ENCODE assay signal across 18 cellular contexts in the genomic region with DNA sequence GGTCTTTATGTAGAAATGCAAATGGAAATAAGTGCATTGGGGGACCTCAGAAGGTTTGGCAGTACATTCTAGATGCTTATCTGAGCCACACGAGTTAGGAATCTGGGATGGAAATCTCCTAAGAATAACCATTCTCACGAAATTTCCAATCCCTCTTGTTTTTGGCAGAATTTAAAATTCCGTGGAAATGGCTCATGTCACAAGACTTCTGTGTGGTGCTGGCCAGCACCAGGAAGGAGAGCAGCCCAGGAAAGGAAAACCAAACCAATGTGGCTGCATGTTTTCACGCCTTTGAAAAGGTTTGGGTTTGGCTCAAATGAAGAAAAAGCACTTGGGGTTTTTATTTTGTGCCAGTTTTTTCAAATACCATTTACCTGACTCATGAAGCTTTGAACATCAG.
DNase-seq lines count a peak whose midpoint lies in the region; ATAC-seq, FAIRE-seq and TF ChIP-seq lines count a peak whose summit lies in the region.
"Had no signal": no experiment of that assay in that cellular context is flagged by ENCODE, and none has a peak within 500 bp of the region (broad histone marks: within the 10 kb centered on the region; RNA-seq: fewer than 3 reads in every experiment).

No MANE protein-coding gene starts in this region.

- BruUV-seq in MCF 10A (replicated peaks; lab: Mats Ljungman, UMichigan) = no TSS peak

- no peaks in the 10 kb centered on the region for H3K27me3 ChIP-seq in keratinocyte (ENCODE audit: control insufficient read depth, extremely low read depth, insufficient read depth, low read length)
- no peaks in the 10 kb centered on the region for H3K27me3 ChIP-seq in heart left ventricle
- H3K27me3 ChIP-seq in neural progenitor cell = no peaks in the 10 kb centered on the region
- H3K27me3 ChIP-seq: ovary, Peyer's patch had no signal

- peaks cover 7% of the 10 kb centered on the region for H3K9me3 Mint-ChIP-seq in MCF 10A (ENCODE audit: unreplicated experiment)
- H3K9me3 Mint-ChIP-seq in nephron progenitor cell = no peaks in the 10 kb centered on the region
- H3K9me3 Mint-ChIP-seq in neural progenitor cell = no peaks in the 10 kb centered on the region
- H3K9me3 Mint-ChIP-seq: activated T-cell treated with anti-CD3 and anti-CD28 coated beads, Interleukin-2, amount 50 U/mL, for 24 hours had no signal

- H3K27me3 Mint-ChIP-seq in MCF 10A (ENCODE audit: insufficient read depth, unreplicated experiment) = no peaks in the 10 kb centered on the region
- peaks cover 3% of the 10 kb centered on the region for H3K27me3 Mint-ChIP-seq in nephron progenitor cell (ENCODE audit: low read depth, poor library complexity)
- no peaks in the 10 kb centered on the region for H3K27me3 Mint-ChIP-seq in neural progenitor cell (ENCODE audit: insufficient read depth, low read depth)
- H3K27me3 Mint-ChIP-seq: activated T-cell treated with anti-CD3 and anti-CD28 coated beads, Interleukin-2, amount 50 U/mL, for 24 hours had no signal

- ATAC-seq in heart left ventricle = no peak

- H3K4me2 ChIP-seq in keratinocyte (ENCODE audit: control insufficient read depth, extremely low read depth, insufficient read depth, low read depth, low read length) (peak overlapping the region; percentile 50), neural progenitor cell (no peak overlapping the region)

- H3K27ac Mint-ChIP-seq in MCF 10A (ENCODE audit: low read depth, unreplicated experiment) (peak overlapping the region; percentile 87), nephron progenitor cell (no peak overlapping the region), neural progenitor cell (no peak overlapping the region)
- H3K27ac Mint-ChIP-seq: activated T-cell treated with anti-CD3 and anti-CD28 coated beads, Interleukin-2, amount 50 U/mL, for 24 hours had no signal

- WGBS in heart left ventricle, 4 donors = 62 to 69% (median 64%) methylated on average over 4 of the region's 4 CpGs

- H3F3A ChIP-seq in neural progenitor cell (ENCODE audit: low read depth) = no peaks in the 10 kb centered on the region

- H4K20me1 ChIP-seq in keratinocyte (ENCODE audit: control insufficient read depth, extremely low read depth, insufficient read depth, low read length) = no peaks in the 10 kb centered on the region
- H4K20me1 ChIP-seq in neural progenitor cell (ENCODE audit: low read depth) = no peaks in the 10 kb centered on the region

- intact Hi-C loops in MCF 10A (cut with micrococcal nuclease) (no loop called here), heart left ventricle (cut with DNase I) (no loop called here)

- H2AFZ ChIP-seq in keratinocyte (ENCODE audit: control insufficient read depth, low read length) (no peak overlapping the region), neural progenitor cell (replicated peaks) (no peak overlapping the region)

- DNase-seq in AG09309 (ENCODE audit: low read depth) = peak; percentile 96
- peak; percentile 83 for DNase-seq in LHCN-M2 (ENCODE audit: low read depth)
- DNase-seq in MCF 10A (ENCODE audit: unreplicated experiment) = peak; percentile 80
- DNase-seq in keratinocyte (ENCODE audit: low read depth, low spot score) = no peak
- DNase-seq in germinal center (ENCODE audit: low spot score) = no peak
- no peak for DNase-seq in heart left ventricle
- DNase-seq in nephron progenitor cell = no peak
- DNase-seq in neural progenitor cell (ENCODE audit: low spot score) = no peak
- DNase-seq: activated CD4-positive, CD25-positive, alpha-beta regulatory T cell treated with anti-CD3 and anti-CD28 coated beads, Interleukin-2, amount 50 U/mL, for 72 hours; activated T-cell treated with anti-CD3 and anti-CD28 coated beads, Interleukin-2, amount 50 U/mL, for 24 hours; dermis blood vessel endothelial cell; NCI-H1048; NCI-H446 treated with DMSO at 0.1 percent for 48 hours; ovary; Peyer's patch; stimulated activated CD4-positive, alpha-beta T cell treated with anti-CD3 and anti-CD28 coated beads, Interleukin-12 subunit alpha, Interleukin-12 subunit beta, amount 100 ng/mL, for 4 hours; T-helper 1 cell had no signal

- H3K9me3 ChIP-seq in keratinocyte (ENCODE audit: control insufficient read depth, low read depth, low read length) = no peaks in the 10 kb centered on the region
- no peaks in the 10 kb centered on the region for H3K9me3 ChIP-seq in heart left ventricle
- no peaks in the 10 kb centered on the region for H3K9me3 ChIP-seq in neural progenitor cell (ENCODE audit: low read depth)
- H3K9me3 ChIP-seq: ovary, Peyer's patch had no signal

- H3K9me1 ChIP-seq in keratinocyte (ENCODE audit: control insufficient read depth, extremely low read depth, insufficient read depth, low read length) = no peaks in the 10 kb centered on the region

- H3K36me3 ChIP-seq in keratinocyte (ENCODE audit: control insufficient read depth in 2 of 2, extremely low read depth in 1 of 2, insufficient read depth in 2 of 2, low read length in 2 of 2) (no peaks in the 10 kb centered on the region), heart left ventricle (no peaks in the 10 kb centered on the region), neural progenitor cell (no peaks in the 10 kb centered on the region)
- H3K36me3 ChIP-seq: ovary, Peyer's patch had no signal

- H3K4me1 Mint-ChIP-seq in MCF 10A (ENCODE audit: insufficient read depth, unreplicated experiment) = peaks cover 46% of the 10 kb centered on the region
- H3K4me1 Mint-ChIP-seq in nephron progenitor cell = no peaks in the 10 kb centered on the region
- H3K4me1 Mint-ChIP-seq in neural progenitor cell = no peaks in the 10 kb centered on the region

- TF ChIP-seq CTCF in AG09309 (IDR thresholded peaks at IDR 0.05; ENCODE audit: control insufficient read depth, insufficient read depth, low read depth, low read length, missing control alignments) = no peak
- no peak for TF ChIP-seq CTCF in MCF 10A (IDR thresholded peaks at IDR 0.05; ENCODE audit: unreplicated experiment)
- no peak for TF ChIP-seq CTCF in keratinocyte (optimal IDR thresholded peaks at IDR 0.05 in 1 of 3, IDR thresholded peaks at IDR 0.05 in 1 of 3, conservative IDR thresholded peaks at IDR 0.05 in 1 of 3; ENCODE audit: extremely low read depth in 1 of 3, insufficient read depth in 2 of 3, low read length in 3 of 3)
- no peak for TF ChIP-seq CTCF in heart left ventricle (IDR thresholded peaks at IDR 0.05)
- TF ChIP-seq CTCF in nephron progenitor cell (IDR thresholded peaks at IDR 0.05) = no peak
- no peak for TF ChIP-seq CTCF in neural progenitor cell (IDR thresholded peaks at IDR 0.05)

- H3K4me3 Mint-ChIP-seq in MCF 10A (ENCODE audit: unreplicated experiment) (peak overlapping the region; percentile 25), nephron progenitor cell (no peak overlapping the region), neural progenitor cell (no peak overlapping the region)
- H3K4me3 Mint-ChIP-seq: activated T-cell treated with anti-CD3 and anti-CD28 coated beads, Interleukin-2, amount 50 U/mL, for 24 hours had no signal

- H3K9ac ChIP-seq in keratinocyte (ENCODE audit: control insufficient read depth, extremely low read depth, insufficient read depth, low read length) = no peak overlapping the region
- H3K9ac ChIP-seq in neural progenitor cell = no peak overlapping the region

- H3K79me2 ChIP-seq in keratinocyte (ENCODE audit: control insufficient read depth, insufficient read depth, low read length) (no peaks in the 10 kb centered on the region), neural progenitor cell (ENCODE audit: low read depth) (no peaks in the 10 kb centered on the region)

- POLR2A ChIA-PET in MCF 10A (lab: Yijun Ruan, JAX) = interaction anchor here (0.9 to 5.4 kb wide), 8 partner anchors 8 to 132 kb away, joined by 4 to 59 read pairs (median 5); no protein-coding TSS in a partner anchor

- H3K36me3 Mint-ChIP-seq in MCF 10A (ENCODE audit: insufficient read depth, unreplicated experiment) (no peaks in the 10 kb centered on the region), nephron progenitor cell (ENCODE audit: low read depth) (no peaks in the 10 kb centered on the region), neural progenitor cell (no peaks in the 10 kb centered on the region)

- peak; percentile 72 for FAIRE-seq in keratinocyte (lab: Jason Lieb, UNC)
- FAIRE-seq: frontal cortex had no signal

- dilution Hi-C loops in keratinocyte (cut with MboI; ENCODE audit: extremely low pct_ligation_motif_present, low sequenced_read_pairs) = no loop called here

- no peak for TF ChIP-seq POLR2A in heart left ventricle (IDR thresholded peaks at IDR 0.05)

- H3K4me3 ChIP-seq in AG09309 (ENCODE audit: control insufficient read depth, low read depth, low read length) (no peak overlapping the region), keratinocyte (ENCODE audit: control insufficient read depth in 2 of 3, extremely low read depth in 1 of 3, insufficient read depth in 2 of 3, low read depth in 1 of 3, low read length in 3 of 3) (no peak overlapping the region), heart left ventricle (no peak overlapping the region), neural progenitor cell (no peak overlapping the region)
- H3K4me3 ChIP-seq: ovary, Peyer's patch had no signal

- H3K4me1 ChIP-seq in keratinocyte (ENCODE audit: control insufficient read depth, extremely low read depth, insufficient read depth, low read length) (peaks cover 31% of the 10 kb centered on the region), heart left ventricle (peaks cover 0 to 4% (median 0%) of the 10 kb centered on the region in 12 donors), neural progenitor cell (no peaks in the 10 kb centered on the region)
- H3K4me1 ChIP-seq: Peyer's patch had no signal

- H3K27ac ChIP-seq in keratinocyte (ENCODE audit: control insufficient read depth, insufficient read depth, low read length) (peak overlapping the region; percentile 33), heart left ventricle (no peak overlapping the region), neural progenitor cell (no peak overlapping the region)
- H3K27ac ChIP-seq: ovary, Peyer's patch had no signal

- CTCF ChIA-PET in MCF 10A (lab: Yijun Ruan, JAX) = interaction anchor here (1.3 kb wide), 1 partner anchor 17 kb away, joined by 3 read pairs; no protein-coding TSS in a partner anchor

Comparison
In these comparisons a context has a peak if more than half of its experiments do, and no peak if none do; other contexts are left out.
1. DNase-seq: peak in AG09309 (single experiment), LHCN-M2 (single experiment) and MCF 10A (single experiment); none in keratinocyte (single experiment), germinal center (single experiment), heart left ventricle (0 of 5), nephron progenitor cell (single experiment) and neural progenitor cell (single experiment).